Comparison of ENCODE assay signal across 20 cellular contexts in genomic region chr7:24968165-24968564, GRCh38. TPM values are rescaled to one million over a fixed set of nuclear protein-coding genes. Genes with fewer than 3 reads are reported as not detected.
DNase-seq lines count a peak whose midpoint lies in the region; ATAC-seq and TF ChIP-seq lines count a peak whose summit lies in the region.
"Had no signal": no experiment of that assay in that cellular context is flagged by ENCODE, and none has a peak within 500 bp of the region (broad histone marks: within the 10 kb centered on the region; RNA-seq: fewer than 3 reads in every experiment).

No MANE protein-coding gene starts in this region.

- H2BK12ac ChIP-seq in trophoblast cell (ENCODE audit: low read length): peak overlapping the region; percentile 38

- H3K9me3 ChIP-seq in trophoblast cell (ENCODE audit: insufficient read depth, low read depth, low read length) (no peaks in the 10 kb centered on the region), Peyer's patch (no peaks in the 10 kb centered on the region)
- H3K9me3 ChIP-seq: HAP-1, testis had no signal

- no peak for ATAC-seq in HG03460 (IDR thresholded peaks at IDR 0.05; ENCODE audit: unreplicated experiment)
- ATAC-seq: activated naive CD4-positive, alpha-beta T cell treated with anti-CD3 and anti-CD28 coated beads, Interleukin-2, amount 50 U/mL, for 72 hours; right cardiac atrium had no signal

- no peak overlapping the region for H4K8ac ChIP-seq in trophoblast cell (ENCODE audit: low read depth, low read length)

- DNase-seq in DMS53 (lab: John Stamatoyannopoulos, UW) (peak; percentile 64), LHCN-M2 (ENCODE audit: low read depth) (peak; percentile 53), choroid plexus epithelial cell (ENCODE audit: low read depth) (peak; percentile 39), trophoblast cell (no peak), Peyer's patch (no peak), ureter (ENCODE audit: low spot score) (no peak)
- DNase-seq in effector CD4-positive, alpha-beta T cell: no peak
- DNase-seq: activated CD4-positive, alpha-beta T cell treated with anti-CD3 and anti-CD28 coated beads, Interleukin-2, amount 10 ng/mL, durations not matched to agents 7 days and 5 days; activated T-cell treated with anti-CD3 and anti-CD28 coated beads for 4 hours; CD4-positive, alpha-beta memory T cell; GDM1; mammary epithelial cell; NCI-H1105; NCI-H2227 treated with DMSO at 0.1 percent for 48 hours; right cardiac atrium; stimulated activated CD4-positive, alpha-beta T cell treated with anti-CD3 and anti-CD28 coated beads, Interleukin-1b, Interleukin-23, amount 100 ng/mL, for 48 hours; testis had no signal

- no peak for TF ChIP-seq POLR2A in Peyer's patch (IDR thresholded peaks at IDR 0.05)

- no peak overlapping the region for H4K12ac ChIP-seq in trophoblast cell (ENCODE audit: low read depth, low read length)

- H3K79me2 ChIP-seq in trophoblast cell (ENCODE audit: control insufficient read depth, insufficient read depth, low read length, poor library complexity): peaks cover 9% of the 10 kb centered on the region

- H3K23ac ChIP-seq in trophoblast cell (ENCODE audit: low read length): no peak overlapping the region

- no CpG with 5 or more reads among the region's 9 CpGs for WGBS in trophoblast cell (ENCODE audit: extremely low coverage, insufficient coverage, insufficient read length)

- no peak overlapping the region for H2BK120ac ChIP-seq in trophoblast cell (ENCODE audit: insufficient read depth, low read length, poor library complexity)

- no peak overlapping the region for H3K4me3 ChIP-seq in choroid plexus epithelial cell (ENCODE audit: low read depth, low read length)
- no peak overlapping the region for H3K4me3 ChIP-seq in trophoblast cell (ENCODE audit: low read depth, low read length)
- H3K4me3 ChIP-seq in Peyer's patch: no peak overlapping the region
- H3K4me3 ChIP-seq: HAP-1, testis had no signal

- H2AK5ac ChIP-seq in trophoblast cell (ENCODE audit: low read length): no peak overlapping the region

- TF ChIP-seq CTCF in choroid plexus epithelial cell (conservative IDR thresholded peaks at IDR 0.05; ENCODE audit: low read depth, low read length) (no peak), Peyer's patch (IDR thresholded peaks at IDR 0.05) (no peak)

- H3K9ac ChIP-seq in trophoblast cell (ENCODE audit: low read length): no peak overlapping the region

- H2AFZ ChIP-seq in trophoblast cell (ENCODE audit: insufficient read depth, low read length, poor library complexity): no peak overlapping the region

- no peak overlapping the region for H3K14ac ChIP-seq in trophoblast cell (ENCODE audit: low read length)

- H3K27me3 ChIP-seq in trophoblast cell (ENCODE audit: insufficient read depth, low read length) (no peaks in the 10 kb centered on the region), Peyer's patch (no peaks in the 10 kb centered on the region)
- H3K27me3 ChIP-seq: testis had no signal

- peak overlapping the region; percentile 41 for H4K91ac ChIP-seq in trophoblast cell (ENCODE audit: low read depth, low read length)

- H3K36me3 ChIP-seq in trophoblast cell (ENCODE audit: control insufficient read depth in 1 of 2, insufficient read depth in 2 of 2, low read length in 2 of 2): no peaks in the 10 kb centered on the region
- H3K36me3 ChIP-seq in Peyer's patch: no peaks in the 10 kb centered on the region
- H3K36me3 ChIP-seq: HAP-1 had no signal

- H3K18ac ChIP-seq in trophoblast cell (ENCODE audit: low read length): no peak overlapping the region

- peaks cover 23% of the 10 kb centered on the region for H3K79me1 ChIP-seq in trophoblast cell (ENCODE audit: low read length)

- H3K4me1 ChIP-seq in trophoblast cell (ENCODE audit: control insufficient read depth in 1 of 2, insufficient read depth in 2 of 2, low read length in 2 of 2) (peaks cover 21 to 22% of the 10 kb centered on the region in 2 experiments), Peyer's patch (peaks cover 0 to 13% (median 7%) of the 10 kb centered on the region in 4 donors)
- H3K4me1 ChIP-seq: HAP-1, testis had no signal

- H2BK5ac ChIP-seq in trophoblast cell (ENCODE audit: low read depth, low read length, poor library complexity): no peak overlapping the region

- no peak overlapping the region for H3K27ac ChIP-seq in trophoblast cell (ENCODE audit: low read depth, low read length)
- no peak overlapping the region for H3K27ac ChIP-seq in Peyer's patch
- H3K27ac ChIP-seq: testis had no signal

- H3K4ac ChIP-seq in trophoblast cell (ENCODE audit: low read depth, low read length): no peak overlapping the region

- no peak overlapping the region for H3K4me2 ChIP-seq in trophoblast cell (ENCODE audit: low read length)

RNA-seq across cellular contexts. Expression of gene OSBPL3, which starts 11.8 kb away (rescaled TPM):
- total RNA-seq in LHCN-M2 (2014; rRNA removed): 41.2 and 48.7 TPM in 2 replicates
- 12.6 TPM for polyA plus RNA-seq in LHCN-M2 (2012)
- polyA plus RNA-seq in trophoblast cell (2013): 6.8 and 8.0 TPM in 2 replicates
- total RNA-seq in Peyer's patch: 10 to 100 TPM; 20.1 to 67.7 (median 22.2) TPM
- 49.7 TPM for total RNA-seq in ureter

Comparison
In these comparisons a context has a peak if more than half of its experiments do, and no peak if none do; other contexts are left out.
1. DNase-seq: peak in DMS53 (single experiment), LHCN-M2 (single experiment) and choroid plexus epithelial cell (single experiment); none in trophoblast cell (0 of 2), Peyer's patch (0 of 3), ureter (single experiment) and effector CD4-positive, alpha-beta T cell (single experiment).